ENCODE assay signal across 1 cellular context in the genomic region with DNA sequence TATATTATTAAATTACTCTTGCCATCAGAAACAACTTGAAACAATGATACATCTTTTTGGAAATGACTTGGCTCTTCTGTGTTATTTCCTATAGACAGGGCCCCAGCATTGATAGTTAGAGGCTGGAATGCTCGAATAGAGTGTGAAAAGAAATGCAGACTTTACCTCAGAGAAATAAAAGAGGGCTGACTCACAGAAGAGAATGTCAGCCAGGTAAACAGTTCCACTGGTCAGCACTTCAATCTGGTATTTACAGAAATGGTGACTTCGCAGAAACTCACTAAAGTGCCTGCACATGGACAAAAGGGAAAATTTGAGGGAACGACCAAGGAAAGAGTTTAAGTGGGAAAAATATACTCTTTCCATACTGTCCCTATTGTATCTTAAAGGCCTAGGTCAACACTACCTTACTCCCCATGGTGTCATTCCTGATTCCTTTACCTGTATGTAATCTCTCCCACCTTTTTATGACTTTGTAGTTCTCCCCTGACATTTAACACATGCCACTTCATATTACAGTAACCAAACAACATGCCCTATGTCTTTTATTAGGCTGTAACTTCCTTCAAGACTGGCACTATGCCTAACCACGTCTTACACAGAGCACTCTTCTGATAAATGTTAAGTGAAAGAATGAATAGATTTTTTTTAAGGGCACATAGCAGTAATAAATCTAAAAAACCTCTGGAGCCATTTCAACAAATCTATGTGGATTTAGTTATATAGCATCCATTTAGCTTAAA.
TF ChIP-seq lines count a peak whose summit lies in the region.

No MANE protein-coding gene starts in this region.

TF ChIP-seq in HepG2, 621 proteins besides CTCF, POLR2A, EP300 and RAD21:
- no peak for TF ChIP-seq ZNF33B (CRISPR knock-in tag; IDR thresholded peaks at IDR 0.05)
- TF ChIP-seq ZSCAN21 (CRISPR knock-in tag; IDR thresholded peaks at IDR 0.05; ENCODE audit: borderline replicate concordance): no peak
- TF ChIP-seq MAFF (IDR thresholded peaks at IDR 0.05; ENCODE audit: low read depth, low read length): 0 out of 2 replicates have a peak, but pooled peaks have one; percentile 2
- TF ChIP-seq ZFP36L1 (CRISPR knock-in tag; IDR thresholded peaks at IDR 0.05): no peak
- peak; percentile 30; the same call in 1 of the 2 replicates for TF ChIP-seq SAP130 (CRISPR knock-in tag; IDR thresholded peaks at IDR 0.05; ENCODE audit: low read depth)
- TF ChIP-seq RELA (CRISPR knock-in tag; IDR thresholded peaks at IDR 0.05): no peak
- TF ChIP-seq FOSL2 (CRISPR knock-in tag; IDR thresholded peaks at IDR 0.05): peak; percentile 58
- TF ChIP-seq, protein P1, sequence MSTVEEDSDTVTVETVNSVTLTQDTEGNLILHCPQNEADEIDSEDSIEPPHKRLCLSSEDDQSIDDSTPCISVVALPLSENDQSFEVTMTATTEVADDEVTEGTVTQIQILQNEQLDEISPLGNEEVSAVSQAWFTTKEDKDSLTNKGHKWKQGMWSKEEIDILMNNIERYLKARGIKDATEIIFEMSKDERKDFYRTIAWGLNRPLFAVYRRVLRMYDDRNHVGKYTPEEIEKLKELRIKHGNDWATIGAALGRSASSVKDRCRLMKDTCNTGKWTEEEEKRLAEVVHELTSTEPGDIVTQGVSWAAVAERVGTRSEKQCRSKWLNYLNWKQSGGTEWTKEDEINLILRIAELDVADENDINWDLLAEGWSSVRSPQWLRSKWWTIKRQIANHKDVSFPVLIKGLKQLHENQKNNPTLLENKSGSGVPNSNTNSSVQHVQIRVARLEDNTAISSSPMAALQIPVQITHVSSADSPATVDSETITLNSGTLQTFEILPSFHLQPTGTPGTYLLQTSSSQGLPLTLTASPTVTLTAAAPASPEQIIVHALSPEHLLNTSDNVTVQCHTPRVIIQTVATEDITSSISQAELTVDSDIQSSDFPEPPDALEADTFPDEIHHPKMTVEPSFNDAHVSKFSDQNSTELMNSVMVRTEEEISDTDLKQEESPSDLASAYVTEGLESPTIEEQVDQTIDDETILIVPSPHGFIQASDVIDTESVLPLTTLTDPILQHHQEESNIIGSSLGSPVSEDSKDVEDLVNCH (CRISPR knock-in tag; IDR thresholded peaks at IDR 0.05): no peak
- TF ChIP-seq, protein P2, sequence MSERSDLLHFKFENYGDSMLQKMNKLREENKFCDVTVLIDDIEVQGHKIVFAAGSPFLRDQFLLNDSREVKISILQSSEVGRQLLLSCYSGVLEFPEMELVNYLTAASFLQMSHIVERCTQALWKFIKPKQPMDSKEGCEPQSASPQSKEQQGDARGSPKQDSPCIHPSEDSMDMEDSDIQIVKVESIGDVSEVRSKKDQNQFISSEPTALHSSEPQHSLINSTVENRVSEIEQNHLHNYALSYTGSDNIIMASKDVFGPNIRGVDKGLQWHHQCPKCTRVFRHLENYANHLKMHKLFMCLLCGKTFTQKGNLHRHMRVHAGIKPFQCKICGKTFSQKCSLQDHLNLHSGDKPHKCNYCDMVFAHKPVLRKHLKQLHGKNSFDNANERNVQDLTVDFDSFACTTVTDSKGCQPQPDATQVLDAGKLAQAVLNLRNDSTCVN (CRISPR knock-in tag; IDR thresholded peaks at IDR 0.05; ENCODE audit: borderline replicate concordance): no peak
- TF ChIP-seq FUBP1 (CRISPR knock-in tag; IDR thresholded peaks at IDR 0.05; ENCODE audit: borderline replicate concordance): no peak
- 0 out of 4 replicates have a peak, but pooled peaks of 1 of the 2 experiments have one; percentile 29 for TF ChIP-seq MAFK (conservative IDR thresholded peaks at IDR 0.05 in 1 of 2, IDR thresholded peaks at IDR 0.05 in 1 of 2; ENCODE audit: low read length in 2 of 2)
- TF ChIP-seq REXO4 (CRISPR knock-in tag; IDR thresholded peaks at IDR 0.05; ENCODE audit: borderline replicate concordance): no peak
- no peak for TF ChIP-seq IRX3 (CRISPR knock-in tag; IDR thresholded peaks at IDR 0.05; ENCODE audit: borderline replicate concordance, low read depth)
- no peak for TF ChIP-seq HMG20B (CRISPR knock-in tag; conservative IDR thresholded peaks at IDR 0.05)
- TF ChIP-seq TFAP4 (IDR thresholded peaks at IDR 0.05; ENCODE audit: borderline replicate concordance, low read depth): no peak
